In genomic region chr11:57645716-57646085, GRCh38 we compare ENCODE assay signal across 18 cellular contexts. TPM values are rescaled to one million over a fixed set of nuclear protein-coding genes. Genes with fewer than 3 reads are reported as not detected.
DNase-seq lines count a peak whose midpoint lies in the region; ATAC-seq and TF ChIP-seq lines count a peak whose summit lies in the region.
"Had no signal": no experiment of that assay in that cellular context is flagged by ENCODE, and none has a peak within 500 bp of the region (broad histone marks: within the 10 kb centered on the region; RNA-seq: fewer than 3 reads in every experiment).

No MANE protein-coding gene starts in this region.

- DNase-seq in AG04450 (ENCODE audit: low read depth, low spot score) (no peak), WTC11 (ENCODE audit: low spot score) (peak; percentile 37), left cardiac atrium (peak; percentile 43), ovary (peak in 4 of 5 donors; percentile 42 to 55 (median 54)), GM13976 (ENCODE audit: low spot score) (no peak), NCI-H345 treated with DMSO at 0.1 percent for 48 hours (lab: John Stamatoyannopoulos, UW; ENCODE audit: unreplicated experiment) (no peak), ureter (ENCODE audit: low spot score) (no peak)
- DNase-seq: activated effector memory CD4-positive, alpha-beta T cell treated with anti-CD3 and anti-CD28 coated beads, Interleukin-2, amount 50 U/mL, for 16 hours; naive B cell; NCI-H1105 treated with DMSO at 0.1 percent for 48 hours; NCI-H226; stimulated activated CD4-positive, alpha-beta T cell treated with anti-CD3 and anti-CD28 coated beads, Interleukin-4, amount 100 ng/mL, for 1 hour had no signal

- H3K4me1 Mint-ChIP-seq in WTC11: peaks cover 95% of the 10 kb centered on the region

- ATAC-seq in WTC11: peak; percentile 3
- peak in 1 of 2 donors; percentile 2 for ATAC-seq in left cardiac atrium
- ATAC-seq in HG03442 (IDR thresholded peaks at IDR 0.05; ENCODE audit: unreplicated experiment): no peak

- peak overlapping the region; percentile 80 for H3K4me3 Mint-ChIP-seq in WTC11

- peaks cover 29% of the 10 kb centered on the region for H3K36me3 Mint-ChIP-seq in WTC11

- CTCF ChIA-PET in AG04450 (lab: Charles Lee): interaction anchor here (1.4 to 7.1 kb wide), 8 partner anchors 75 to 879 kb away, joined by 4 to 227 read pairs (median 11); partner anchors contain the start of genes SLC43A1 and UBE2L6
- CTCF ChIA-PET in WTC11 (lab: Charles Lee): interaction anchor here (1.3 to 7.6 kb wide), 13 partner anchors 11 to 266 kb away, joined by 4 to 363 read pairs (median 13); partner anchors contain the start of genes CLP1, RTN4RL2, SERPING1 and SMTNL1

- WGBS in ovary, 3 donors: 12 to 18% (median 13%) methylated on average over 4 of the region's 4 CpGs

- H3K36me3 ChIP-seq in ovary: no peaks in the 10 kb centered on the region

- peak; percentile 4 for TF ChIP-seq POLR2A in ovary (IDR thresholded peaks at IDR 0.05)

- H3K9me3 ChIP-seq in AG04450 (ENCODE audit: control insufficient read depth, insufficient read depth, low read length) (no peaks in the 10 kb centered on the region; the same call in 1 of the 2 replicates), ovary (no peaks in the 10 kb centered on the region)

- H3K4me3 ChIP-seq in AG04450 (ENCODE audit: low read depth, low read length) (no peak overlapping the region), ovary (no peak overlapping the region)

- no peak for TF ChIP-seq EP300 in ovary (IDR thresholded peaks at IDR 0.05)

- peak overlapping the region; percentile 92 for H3K27ac Mint-ChIP-seq in WTC11

- intact Hi-C loops in left cardiac atrium (cut with DNase I): loop anchor here in 1 of 2 donors (10.0 kb wide), 2 partner anchors 181 to 869 kb away; partner anchors contain the start of gene RTN4RL2
- intact Hi-C loops in ovary (cut with DNase I): loop anchor here in 2 of 4 donors (10.0 kb wide), 2 partner anchors 191 to 321 kb away; partner anchors contain the start of gene TNKS1BP1 (in 1 of the 2)

- in situ Hi-C loops in GM13976 (cut with MboI; ENCODE audit: low sequenced_read_pairs, unreplicated experiment): loop anchor here (10.0 kb wide), 1 partner anchor 151 kb away; no protein-coding TSS in a partner anchor

- TF ChIP-seq CTCF in AG04450 (IDR thresholded peaks at IDR 0.05; ENCODE audit: low read depth, low read length) (no peak), WTC11 (IDR thresholded peaks at IDR 0.05) (no peak), ovary (IDR thresholded peaks at IDR 0.05) (no peak), GM13976 (IDR thresholded peaks at IDR 0.05; ENCODE audit: borderline replicate concordance, control extremely low read depth, extremely low read depth, insufficient read depth, missing control alignments) (no peak)

- H3K27me3 Mint-ChIP-seq in WTC11 (ENCODE audit: low read depth): peaks cover 20% of the 10 kb centered on the region

- H3K27me3 ChIP-seq in AG04450 (ENCODE audit: control insufficient read depth, insufficient read depth, low read length) (peaks cover 21% of the 10 kb centered on the region), ovary (no peaks in the 10 kb centered on the region)

- no peaks in the 10 kb centered on the region for H3K9me3 Mint-ChIP-seq in WTC11

- POLR2A ChIA-PET in AG04450 (lab: Yijun Ruan, JAX) (no interaction called here), WTC11 (lab: Charles Lee) (interaction anchor here (1.0 to 4.2 kb wide), 5 partner anchors 48 to 119 kb away, joined by 3 to 33 read pairs (median 21); partner anchors contain the start of genes SERPING1 and UBE2L6)

- H3K4me1 ChIP-seq in ovary (ENCODE audit: insufficient read depth): peaks cover 29% of the 10 kb centered on the region

- H3K27ac ChIP-seq in AG04450 (ENCODE audit: low read depth, low read length) (peak overlapping the region; percentile 11), ovary (peak overlapping the region; percentile 7 to 59)

TF ChIP-seq in WTC11, 78 proteins besides CTCF, POLR2A, EP300 and RAD21:
- TF ChIP-seq TP53 (CRISPR knock-in tag; IDR thresholded peaks at IDR 0.05) (0 out of 2 replicates have a peak, but pooled peaks have one; percentile 33), CDX4 (CRISPR knock-in tag; IDR thresholded peaks at IDR 0.05; ENCODE audit: borderline replicate concordance) (no peak), ETV6 (CRISPR knock-in tag; IDR thresholded peaks at IDR 0.05) (0 out of 2 replicates have a peak, but pooled peaks have one; percentile 22), ZBTB21 (CRISPR knock-in tag; IDR thresholded peaks at IDR 0.05; ENCODE audit: borderline replicate concordance) (no peak; the same call in 1 of the 2 replicates), GRHL2 (CRISPR knock-in tag; IDR thresholded peaks at IDR 0.05; ENCODE audit: insufficient replicate concordance, severe bottlenecking) (no peak), ZNF263 (CRISPR knock-in tag; IDR thresholded peaks at IDR 0.05; ENCODE audit: low read depth) (no peak), NFE2L1 (CRISPR knock-in tag; IDR thresholded peaks at IDR 0.05) (peak; percentile 26; the same call in 1 of the 2 replicates), KAT7 (CRISPR knock-in tag; IDR thresholded peaks at IDR 0.05; ENCODE audit: borderline replicate concordance) (no peak), FOXP1 (CRISPR knock-in tag; IDR thresholded peaks at IDR 0.05; ENCODE audit: borderline replicate concordance) (0 out of 2 replicates have a peak, but pooled peaks have one; percentile 55), E2F1 (CRISPR knock-in tag; IDR thresholded peaks at IDR 0.05) (no peak), SP1 (CRISPR knock-in tag; conservative IDR thresholded peaks at IDR 0.05) (0 out of 2 replicates have a peak, but pooled peaks have one; percentile 25), ATF1 (CRISPR knock-in tag; IDR thresholded peaks at IDR 0.05) (0 out of 2 replicates have a peak, but pooled peaks have one; percentile 50), OVOL2 (CRISPR knock-in tag; IDR thresholded peaks at IDR 0.05; ENCODE audit: borderline replicate concordance) (no peak), CREM (CRISPR knock-in tag; IDR thresholded peaks at IDR 0.05) (0 out of 2 replicates have a peak, but pooled peaks have one; percentile 39), HMGA2 (CRISPR knock-in tag; IDR thresholded peaks at IDR 0.05) (no peak), ZNF138 (CRISPR knock-in tag; conservative IDR thresholded peaks at IDR 0.05) (peak; percentile 58; the same call in 1 of the 2 replicates)

RNA-seq across cellular contexts. Expression of gene YPEL4, which starts 4.0 kb away (rescaled TPM):
- polyA plus RNA-seq in AG04450 (2011; rRNA removed) (0.83 and 1.1 TPM in 2 replicates), ovary (10 to 100 TPM in 1 of 2 donors, 1 to 10 TPM in 1; 7.1 to 15.3 TPM)
- 0.74 and 0.87 TPM in 2 replicates for polyA minus RNA-seq in AG04450 (2011; rRNA and poly(A)+ RNA removed)
- total RNA-seq in WTC11 (2021) (0.15 to 0.30 TPM in 2 of 3 replicates, not detected in the other), left cardiac atrium (1 to 10 TPM in 1 of 2 donors, under 1 TPM in 1; 0.47 to 1.1 TPM), ovary (10 to 100 TPM in 1 of 7 donors, 1 to 10 TPM in 6; 2.1 to 12.9 (median 4.4) TPM), ureter (0.44 TPM)
- total RNA-seq: A673; activated CD8-positive, alpha-beta memory T cell treated with anti-CD3 and anti-CD28 coated beads for 36 hours had no signal
- polyA plus RNA-seq: keratinocyte had no signal

RNA-seq across cellular contexts. Expression of gene CLP1, which starts 11.9 kb away (rescaled TPM):
- polyA plus RNA-seq in AG04450 (2011; rRNA removed) (17.7 and 18.0 TPM in 2 replicates), ovary (10 to 100 TPM in 1 of 2 donors, 1 to 10 TPM in 1; 7.2 to 10.5 TPM)
- 15.7 and 20.1 TPM in 2 replicates for polyA minus RNA-seq in AG04450 (2011; rRNA and poly(A)+ RNA removed)
- total RNA-seq in WTC11 (2021) (24.5 to 26.3 TPM (median 24.6 TPM) in 3 replicates), left cardiac atrium (1 to 10 TPM; 6.9 to 8.5 TPM), ovary (10 to 100 TPM in 4 of 7 donors, 1 to 10 TPM in 3; 5.5 to 11.9 (median 11.1) TPM), ureter (10.0 TPM)

RNA-seq across cellular contexts. Expression of gene ZDHHC5, which starts 22.2 kb away (rescaled TPM):
- 56.7 and 64.3 TPM in 2 replicates for polyA plus RNA-seq in AG04450 (2011; rRNA removed)
- polyA minus RNA-seq in AG04450 (2011; rRNA and poly(A)+ RNA removed): 83.8 and 101 TPM in 2 replicates
- total RNA-seq in WTC11 (2021): 49.3 to 51.6 TPM (median 50.5 TPM) in 3 replicates
- total RNA-seq in left cardiac atrium: 10 to 100 TPM; 51.3 to 60.7 TPM
- 10 to 100 TPM; 19.9 to 54.1 (median 39.9) TPM for total RNA-seq in ovary
- 10 to 100 TPM; 22.3 to 62.6 TPM for polyA plus RNA-seq in ovary
- 91.9 TPM for total RNA-seq in ureter

RNA-seq across cellular contexts. Expression of gene SERPING1, which starts 48.2 kb away (rescaled TPM):
- polyA plus RNA-seq in AG04450 (2011; rRNA removed) (15.2 and 21.1 TPM in 2 replicates), ovary (1,000 to 10,000 TPM in 1 of 2 donors, 100 to 1,000 TPM in 1; 731 to 2,358 TPM)
- 4.6 and 6.0 TPM in 2 replicates for polyA minus RNA-seq in AG04450 (2011; rRNA and poly(A)+ RNA removed)
- total RNA-seq in WTC11 (2021) (49.1 to 51.8 TPM (median 50.2 TPM) in 3 replicates), left cardiac atrium (100 to 1,000 TPM; 198 to 266 TPM), ovary (100 to 1,000 TPM; 454 to 906 (median 709) TPM), ureter (302 TPM)
- total RNA-seq: activated CD8-positive, alpha-beta memory T cell treated with anti-CD3 and anti-CD28 coated beads for 36 hours; dermis microvascular lymphatic vessel endothelial cell; SK-MEL-5 had no signal

Comparison
In these comparisons a context has a peak if more than half of its experiments do, and no peak if none do; other contexts are left out.
1. DNase-seq: peak in WTC11 (single experiment), left cardiac atrium (single experiment) and ovary (4 of 5); none in AG04450 (single experiment), GM13976 (single experiment), NCI-H345 treated with DMSO at 0.1 percent for 48 hours (single experiment) and ureter (single experiment).